Comparison of ENCODE assay signal across 9 cellular contexts in the genomic region with DNA sequence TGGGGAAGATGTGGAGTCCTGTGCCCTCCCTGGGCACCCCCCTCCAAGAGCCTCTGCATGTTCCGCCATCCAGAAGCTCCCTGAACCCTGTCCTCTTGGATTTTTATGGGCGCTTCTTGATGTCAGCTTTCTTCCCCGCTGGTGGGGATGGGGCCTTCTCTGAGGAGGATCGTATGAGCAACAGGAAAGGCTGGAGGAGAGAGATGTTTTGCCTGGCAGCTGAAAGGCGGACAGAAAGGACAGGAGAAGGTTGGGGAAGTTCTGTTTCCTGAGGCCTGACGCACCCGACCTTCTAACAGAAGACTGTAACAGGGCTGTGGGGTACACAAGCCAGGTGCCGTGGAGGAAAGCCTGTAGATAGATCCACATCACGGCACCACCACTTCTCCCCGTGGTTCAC.
"Had no signal": no experiment of that assay in that cellular context is flagged by ENCODE, and none has a peak within 500 bp of the region (broad histone marks: within the 10 kb centered on the region; RNA-seq: fewer than 3 reads in every experiment).

No MANE protein-coding gene starts in this region.

- H3K27me3 ChIP-seq: adrenal gland, esophagus muscularis mucosa, transverse colon had no signal

- DNase-seq: activated CD4-positive, alpha-beta T cell treated with anti-CD3 and anti-CD28 coated beads, Interleukin-2, amount 10 ng/mL, durations not matched to agents 24 days and 14 days; activated T-cell treated with anti-CD3 and anti-CD28 coated beads, Interleukin-2, amount 50 U/mL, for 48 hours; central memory CD4-positive, alpha-beta T cell; naive B cell; small intestine; T-cell; transverse colon had no signal

- H3K4me3 ChIP-seq: adrenal gland, esophagus muscularis mucosa, transverse colon had no signal

- H3K36me3 ChIP-seq: adrenal gland, esophagus muscularis mucosa, transverse colon had no signal

- H3K27ac ChIP-seq: adrenal gland, esophagus muscularis mucosa, transverse colon had no signal

- H3K36me3 Mint-ChIP-seq: naive B cell had no signal

- H3K27me3 Mint-ChIP-seq: activated CD4-positive, alpha-beta T cell treated with anti-CD3 and anti-CD28 coated beads, Interleukin-2, amount 10 ng/mL, durations not matched to agents 24 days and 14 days; T-cell had no signal

- ATAC-seq: T-cell had no signal

- H3K9me3 Mint-ChIP-seq: activated CD4-positive, alpha-beta T cell treated with anti-CD3 and anti-CD28 coated beads, Interleukin-2, amount 10 ng/mL, durations not matched to agents 24 days and 14 days; T-cell had no signal

- H3K9me3 ChIP-seq: adrenal gland, esophagus muscularis mucosa, transverse colon had no signal

- H3K27ac Mint-ChIP-seq: activated CD4-positive, alpha-beta T cell treated with anti-CD3 and anti-CD28 coated beads, Interleukin-2, amount 10 ng/mL, durations not matched to agents 24 days and 14 days had no signal

- H3K4me3 Mint-ChIP-seq: activated CD4-positive, alpha-beta T cell treated with anti-CD3 and anti-CD28 coated beads, Interleukin-2, amount 10 ng/mL, durations not matched to agents 24 days and 14 days; T-cell had no signal
